8 cellular contexts compared by ENCODE assay signal in genomic region chr21:14382486-14382834, GRCh38. TPM values are rescaled to one million over a fixed set of nuclear protein-coding genes. Genes with fewer than 3 reads are reported as not detected.
DNase-seq lines count a peak whose midpoint lies in the region; ATAC-seq and TF ChIP-seq lines count a peak whose summit lies in the region.

No MANE protein-coding gene starts in this region.

- H3K4ac ChIP-seq in mesenchymal stem cell (ENCODE audit: low read depth in 1 of 2, low read length in 2 of 2), result no peak overlapping the region

- H3K9me3 Mint-ChIP-seq in MCF 10A (ENCODE audit: unreplicated experiment), result no peaks in the 10 kb centered on the region
- H3K9me3 Mint-ChIP-seq in stimulated activated naive B cell treated with anti-CD40 and anti-IgM and Interleukin-4, amounts not matched to agents 10 μg/mL and 1 μg/mL and 100 μg/mL, for 72 hours, result no peaks in the 10 kb centered on the region

- CTCF ChIA-PET in MCF 10A (lab: Yijun Ruan, JAX), result interaction anchor here (0.6 to 2.0 kb wide), 7 partner anchors 12 to 1171 kb away, joined by 3 to 10 read pairs (median 4); no protein-coding TSS in a partner anchor

- H3K4me1 ChIP-seq in heart right ventricle (peaks cover 0 to 38% (median 27%) of the 10 kb centered on the region in 9 donors), mesenchymal stem cell (ENCODE audit: control insufficient read depth, insufficient read depth, low read depth, low read length) (peaks cover 1% of the 10 kb centered on the region)

- TF ChIP-seq CTCF in heart right ventricle (IDR thresholded peaks at IDR 0.05) (no peak), MCF 10A (IDR thresholded peaks at IDR 0.05; ENCODE audit: unreplicated experiment) (no peak)

- peak overlapping the region; percentile 96 for H3K9ac ChIP-seq in mesenchymal stem cell (ENCODE audit: low read length)

- peaks cover 31% of the 10 kb centered on the region for H3K36me3 Mint-ChIP-seq in MCF 10A (ENCODE audit: insufficient read depth, unreplicated experiment)
- peaks cover 6 to 13% of the 10 kb centered on the region in 2 donors for H3K36me3 Mint-ChIP-seq in stimulated activated naive B cell treated with anti-CD40 and anti-IgM and Interleukin-4, amounts not matched to agents 10 μg/mL and 1 μg/mL and 100 μg/mL, for 72 hours

- intact Hi-C loops in heart right ventricle (cut with DNase I) (loop anchor here in 3 of 10 donors (10.0 kb wide), 2 partner anchors 682 to 1342 kb away; partner anchors contain the start of genes USP25 (in 2 of the 3) and NRIP1 (in 1 of the 3)), left ventricle myocardium superior (cut with micrococcal nuclease) (no loop called here), MCF 10A (cut with micrococcal nuclease) (loop anchor here (2.0 to 5.0 kb wide), 3 partner anchors 76 to 150 kb away; no protein-coding TSS in a partner anchor)

- DNase-seq in heart right ventricle (peak in 1 of 2 donors; percentile 8), left ventricle myocardium superior (no peak), NCI-H2171 (lab: John Stamatoyannopoulos, UW) (peak; percentile 51), MCF 10A (ENCODE audit: unreplicated experiment) (peak; percentile 43), mesenchymal stem cell (no peak), COLO668 (lab: John Stamatoyannopoulos, UW; ENCODE audit: unreplicated experiment) (no peak)
- DNase-seq in stimulated activated naive B cell treated with anti-CD40 and anti-IgM and Interleukin-4, amounts not matched to agents 10 μg/mL and 1 μg/mL and 100 μg/mL, for 72 hours, result no peak

- H3K36me3 ChIP-seq in heart right ventricle (peaks cover 0 to 27% (median 5%) of the 10 kb centered on the region in 9 donors), mesenchymal stem cell (ENCODE audit: control insufficient read depth in 1 of 2, insufficient read depth in 2 of 2, low read depth in 1 of 2, low read length in 2 of 2) (peaks cover 7 to 10% of the 10 kb centered on the region in 2 experiments)

- H2BK12ac ChIP-seq in mesenchymal stem cell (ENCODE audit: low read length in 2 of 2), result no peak overlapping the region

- no peak overlapping the region for H2BK120ac ChIP-seq in mesenchymal stem cell (ENCODE audit: low read depth, low read length)

- peak overlapping the region; percentile 60 for H2AFZ ChIP-seq in mesenchymal stem cell (ENCODE audit: low read depth, low read length)

- peak overlapping the region; percentile 97 for H3K4me3 Mint-ChIP-seq in MCF 10A (ENCODE audit: unreplicated experiment)
- H3K4me3 Mint-ChIP-seq in stimulated activated naive B cell treated with anti-CD40 and anti-IgM and Interleukin-4, amounts not matched to agents 10 μg/mL and 1 μg/mL and 100 μg/mL, for 72 hours, result peak overlapping the region; percentile 99 to 100

- WGBS in heart right ventricle, 2 donors, result 1 to 2% methylated on average over 9 of the region's 9 CpGs
- 0% methylated on average over 4 of the region's 9 CpGs for WGBS in mesenchymal stem cell

- BruUV-seq in MCF 10A (replicated peaks; lab: Mats Ljungman, UMichigan), result no TSS peak

- no peak overlapping the region for H2AK5ac ChIP-seq in mesenchymal stem cell (ENCODE audit: low read length, severe bottlenecking)

- H3K4me2 ChIP-seq in mesenchymal stem cell (ENCODE audit: low read length, poor library complexity, severe bottlenecking), result peak overlapping the region; percentile 78

- H3K4me3 ChIP-seq in heart right ventricle, result peak overlapping the region; percentile 47 to 92 (median 80)
- H3K4me3 ChIP-seq in mesenchymal stem cell (ENCODE audit: insufficient read depth in 1 of 2, low read depth in 1 of 2, low read length in 2 of 2), result peak overlapping the region; percentile 87 to 97

- peaks cover 8% of the 10 kb centered on the region for H3K4me1 Mint-ChIP-seq in MCF 10A (ENCODE audit: insufficient read depth, unreplicated experiment)
- H3K4me1 Mint-ChIP-seq in stimulated activated naive B cell treated with anti-CD40 and anti-IgM and Interleukin-4, amounts not matched to agents 10 μg/mL and 1 μg/mL and 100 μg/mL, for 72 hours, result peaks cover 9 to 21% of the 10 kb centered on the region in 2 donors

- peak overlapping the region; percentile 23 for H4K8ac ChIP-seq in mesenchymal stem cell (ENCODE audit: low read length)

- H3K27ac ChIP-seq in heart right ventricle (peak overlapping the region in 9 of 10 donors; percentile 46 to 93 (median 77)), mesenchymal stem cell (ENCODE audit: low read length, poor library complexity, severe bottlenecking) (no peak overlapping the region)

- no peak overlapping the region for H2BK15ac ChIP-seq in mesenchymal stem cell (ENCODE audit: low read depth, poor library complexity, severe bottlenecking)

- peaks cover 9% of the 10 kb centered on the region for H3K79me1 ChIP-seq in mesenchymal stem cell (replicated peaks; ENCODE audit: low read length, poor library complexity, severe bottlenecking)

- no peak overlapping the region for H3K23ac ChIP-seq in mesenchymal stem cell (ENCODE audit: low read length in 2 of 2)

- peak overlapping the region; percentile 56 to 76 for H3K18ac ChIP-seq in mesenchymal stem cell (ENCODE audit: low read depth in 1 of 2, low read length in 2 of 2)

- no peak for ATAC-seq in heart right ventricle
- ATAC-seq in left ventricle myocardium superior, result no peak
- ATAC-seq in stimulated activated naive B cell treated with anti-CD40 and anti-IgM and Interleukin-4, amounts not matched to agents 10 μg/mL and 1 μg/mL and 100 μg/mL, for 72 hours (replicated peaks), result no peak
- ATAC-seq in HG03571 (IDR thresholded peaks at IDR 0.05; ENCODE audit: unreplicated experiment), result no peak

- H3K27me3 ChIP-seq in heart right ventricle (no peaks in the 10 kb centered on the region), mesenchymal stem cell (ENCODE audit: control insufficient read depth in 1 of 2, insufficient read depth in 1 of 2, low read length in 2 of 2) (no peaks in the 10 kb centered on the region)

- H3K27ac Mint-ChIP-seq in MCF 10A (ENCODE audit: low read depth, unreplicated experiment), result peak overlapping the region; percentile 97
- H3K27ac Mint-ChIP-seq in stimulated activated naive B cell treated with anti-CD40 and anti-IgM and Interleukin-4, amounts not matched to agents 10 μg/mL and 1 μg/mL and 100 μg/mL, for 72 hours, result peak overlapping the region; percentile 100

- H2BK5ac ChIP-seq in mesenchymal stem cell (ENCODE audit: low read depth, low read length, poor library complexity, severe bottlenecking), result peak overlapping the region; percentile 14

- H3K14ac ChIP-seq in mesenchymal stem cell (ENCODE audit: low read length in 2 of 2), result no peak overlapping the region

- POLR2A ChIA-PET in MCF 10A (lab: Yijun Ruan, JAX), result interaction anchor here (0.7 to 9.5 kb wide), 21 partner anchors 10 to 1350 kb away, joined by 3 to 139 read pairs (median 3); partner anchors contain the start of genes NRIP1 and RBM11

- H3K27me3 Mint-ChIP-seq in MCF 10A (ENCODE audit: insufficient read depth, unreplicated experiment), result no peaks in the 10 kb centered on the region
- no peaks in the 10 kb centered on the region for H3K27me3 Mint-ChIP-seq in stimulated activated naive B cell treated with anti-CD40 and anti-IgM and Interleukin-4, amounts not matched to agents 10 μg/mL and 1 μg/mL and 100 μg/mL, for 72 hours

- peak overlapping the region; percentile 31 for H4K91ac ChIP-seq in mesenchymal stem cell (ENCODE audit: low read length)

- H3K9me3 ChIP-seq in heart right ventricle (no peaks in the 10 kb centered on the region), mesenchymal stem cell (ENCODE audit: control insufficient read depth, low read length) (no peaks in the 10 kb centered on the region)

RNA-seq across cellular contexts. Expression of gene HSPA13, which starts 0.5 kb away (rescaled TPM):
- 10 to 100 TPM; 10.6 to 24.0 (median 15.9) TPM for total RNA-seq in heart right ventricle
- 10 to 100 TPM in 1 of 2 donors, 1 to 10 TPM in 1; 3.3 to 11.8 TPM for polyA plus RNA-seq in heart right ventricle
- 11.1 TPM for total RNA-seq in left ventricle myocardium superior
- total RNA-seq in MCF 10A (2022), result 97.5 and 126 TPM in 2 replicates
- 32.6 TPM for polyA plus RNA-seq in mesenchymal stem cell (2013, experiment 1 of 2)
- polyA plus RNA-seq in mesenchymal stem cell (2013, experiment 2 of 2), result 34.2 TPM

Comparison
In these comparisons a context has a peak if more than half of its experiments do, and no peak if none do; other contexts are left out.
1. DNase-seq: peak in NCI-H2171 (single experiment) and MCF 10A (single experiment); none in left ventricle myocardium superior (single experiment), mesenchymal stem cell (single experiment), stimulated activated naive B cell treated with anti-CD40 and anti-IgM and Interleukin-4, amounts not matched to agents 10 μg/mL and 1 μg/mL and 100 μg/mL, for 72 hours (single experiment) and COLO668 (single experiment).